In the genomic region with DNA sequence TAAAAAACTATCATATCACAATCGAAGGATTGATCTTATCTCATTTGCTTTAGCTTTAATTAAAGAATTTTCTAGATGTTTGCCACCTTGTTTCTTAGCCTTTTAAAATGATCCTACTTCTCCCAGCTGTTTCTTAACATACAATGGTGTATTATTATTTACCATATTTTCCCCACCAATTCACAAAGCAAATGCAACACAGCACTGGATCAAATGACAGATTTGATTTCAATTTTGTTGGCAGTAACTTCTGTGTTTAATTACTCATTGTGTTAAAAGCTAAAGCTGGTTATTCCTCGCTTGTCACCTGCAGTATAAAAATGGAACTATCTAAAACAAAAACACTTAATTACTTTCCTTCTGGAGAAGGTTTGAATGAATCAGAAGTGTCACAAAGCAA, we compare ENCODE assay signal across 14 cellular contexts.
"Had no signal": no experiment of that assay in that cellular context is flagged by ENCODE, and none has a peak within 500 bp of the region (broad histone marks: within the 10 kb centered on the region; RNA-seq: fewer than 3 reads in every experiment).

No MANE protein-coding gene starts in this region.

- H3K27me3 ChIP-seq: esophagus squamous epithelium, right atrium auricular region, tibial artery, vagina had no signal

- H3K36me3 ChIP-seq: lower lobe of right lung, tibial artery, vagina had no signal

- DNase-seq: activated CD4-positive, alpha-beta T cell treated with anti-CD3 and anti-CD28 coated beads, Interleukin-2, amount 50 U/mL, for 48 hours; activated gamma-delta T cell; effector CD8-positive, alpha-beta T cell; esophagus squamous epithelium; lower lobe of right lung; natural killer cell; nucleus accumbens; stimulated activated CD4-positive, alpha-beta T cell treated with anti-CD3 and anti-CD28 coated beads, Interleukin-12 subunit alpha, Interleukin-12 subunit beta, amount 100 ng/mL, for 4 hours; stimulated activated CD4-positive, alpha-beta T cell treated with anti-CD3 and anti-CD28 coated beads, Interleukin-1b, Interleukin-23, amount 100 ng/mL, for 48 hours; stimulated activated naive CD8-positive, alpha-beta T cell treated with anti-CD3 and anti-CD28 coated beads, Interleukin-15, Interleukin-2, amounts not matched to agents 100 U/mL and 50 U/mL, for 24 hours; substantia nigra; tibial artery had no signal

- ATAC-seq: lower lobe of right lung; natural killer cell; stimulated activated naive CD8-positive, alpha-beta T cell treated with anti-CD3 and anti-CD28 coated beads, Interleukin-15, Interleukin-2, amounts not matched to agents 100 U/mL and 50 U/mL, for 24 hours had no signal

- H3K9me3 ChIP-seq: esophagus squamous epithelium, lower lobe of right lung, right atrium auricular region, tibial artery, vagina had no signal

- H3K27ac ChIP-seq: lower lobe of right lung, right atrium auricular region, vagina had no signal

- H3K4me3 ChIP-seq: esophagus squamous epithelium, lower lobe of right lung, right atrium auricular region, tibial artery, vagina had no signal
